In the genomic region with DNA sequence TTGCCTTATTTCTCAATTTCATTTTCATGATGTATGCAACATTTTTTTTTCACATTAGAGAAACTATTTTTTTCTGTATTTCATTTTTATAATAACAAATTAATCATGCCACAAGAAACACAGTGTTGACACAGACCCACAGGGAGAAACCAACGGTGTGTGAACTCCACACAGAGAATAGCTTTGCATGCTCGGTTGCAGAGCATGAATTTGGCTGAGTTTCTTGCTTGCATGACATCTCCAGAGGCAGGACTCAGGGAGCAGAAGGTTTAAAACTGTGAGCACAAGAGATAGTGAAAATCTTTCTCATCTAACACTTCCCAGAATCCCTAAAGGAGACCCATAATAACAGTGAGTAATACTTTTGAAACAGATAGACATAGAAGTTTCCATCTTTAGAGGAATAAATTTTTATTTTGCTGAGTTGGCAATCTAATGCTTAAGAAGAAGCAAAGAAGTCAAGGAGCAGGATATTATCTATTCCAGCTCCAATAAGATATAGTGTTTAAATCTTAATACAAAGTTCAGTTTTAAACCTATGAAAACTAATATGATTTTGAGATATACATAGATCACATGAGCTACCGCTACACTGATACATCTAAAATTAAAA, we compare ENCODE assay signal across 1 cellular context.
A peak's percentile ranks its signal among the peaks of the same experiment; 100 is the strongest.
TF ChIP-seq lines count a peak whose summit lies in the region.

No MANE protein-coding gene starts in this region.

TF ChIP-seq in K562, 482 proteins besides CTCF, POLR2A, EP300 and RAD21 (continued from another document):
- TF ChIP-seq ZNF592 (IDR thresholded peaks at IDR 0.05) (no peak), CEBPG (CRISPR knock-in tag; IDR thresholded peaks at IDR 0.05) (no peak), CEBPG (tag; conservative IDR thresholded peaks at IDR 0.05 in 1 of 2, IDR thresholded peaks at IDR 0.05 in 1 of 2) (no peak), MAFK (IDR thresholded peaks at IDR 0.05; ENCODE audit: low read length) (peak; percentile 86), C11orf30 (IDR thresholded peaks at IDR 0.05; ENCODE audit: low read depth) (peak; percentile 54), STAT5B (CRISPR knock-in tag; IDR thresholded peaks at IDR 0.05) (no peak), NCOA4 (IDR thresholded peaks at IDR 0.05; ENCODE audit: partially characterized antibody) (no peak), SREBF2 (CRISPR knock-in tag; IDR thresholded peaks at IDR 0.05) (no peak), NCOR1 (IDR thresholded peaks at IDR 0.05) (no peak), HEY1 (CRISPR knock-in tag; IDR thresholded peaks at IDR 0.05; ENCODE audit: borderline replicate concordance) (no peak), MAFG (tag; conservative IDR thresholded peaks at IDR 0.05) (peak; percentile 78), SAFB (IDR thresholded peaks at IDR 0.05; ENCODE audit: borderline replicate concordance, low read depth, low read length) (no peak)
